Comparison of ENCODE assay signal across 24 cellular contexts in genomic region chr7:157006205-157006747, GRCh38. TPM values are rescaled to one million over a fixed set of nuclear protein-coding genes. Genes with fewer than 3 reads are reported as not detected.
DNase-seq lines count a peak whose midpoint lies in the region; ATAC-seq, FAIRE-seq and TF ChIP-seq lines count a peak whose summit lies in the region.
"Had no signal": no experiment of that assay in that cellular context is flagged by ENCODE, and none has a peak within 500 bp of the region (broad histone marks: within the 10 kb centered on the region; RNA-seq: fewer than 3 reads in every experiment).

No MANE protein-coding gene starts in this region.

- H4K20me1 ChIP-seq in neural progenitor cell (ENCODE audit: low read depth) = peaks cover 92% of the 10 kb centered on the region

- FAIRE-seq in frontal cortex (lab: Jason Lieb, UNC) = no peak

- no peak overlapping the region for H3K27ac Mint-ChIP-seq in neural progenitor cell
- H3K27ac Mint-ChIP-seq: activated CD8-positive, alpha-beta T cell treated with anti-CD3 and anti-CD28 coated beads for 36 hours; activated naive CD8-positive, alpha-beta T cell; activated T-cell treated with anti-CD3 and anti-CD28 coated beads, Interleukin-2, amount 50 U/mL, for 72 hours; CD14-positive monocyte; effector memory CD8-positive, alpha-beta T cell; T-helper 17 cell had no signal

- no peak for TF ChIP-seq CTCF in neural progenitor cell (IDR thresholded peaks at IDR 0.05)

- H3K27me3 ChIP-seq in H7 (ENCODE audit: control insufficient read depth, insufficient read depth, low read length) (peaks cover 95% of the 10 kb centered on the region), endocrine pancreas (ENCODE audit: control insufficient read depth, insufficient read depth, low read length) (no peaks in the 10 kb centered on the region), neural progenitor cell (peaks cover 98% of the 10 kb centered on the region)
- H3K27me3 ChIP-seq: testis had no signal

- peaks cover 38% of the 10 kb centered on the region for H3F3A ChIP-seq in neural progenitor cell (ENCODE audit: low read depth)

- H3K79me2 ChIP-seq in neural progenitor cell (ENCODE audit: low read depth) = no peaks in the 10 kb centered on the region

- no peak for ATAC-seq in HG03139 (IDR thresholded peaks at IDR 0.05; ENCODE audit: unreplicated experiment)
- no peak for ATAC-seq in GM21367 (IDR thresholded peaks at IDR 0.05; ENCODE audit: unreplicated experiment)
- ATAC-seq: activated CD8-positive, alpha-beta T cell treated with anti-CD3 and anti-CD28 coated beads for 36 hours; activated T-cell treated with anti-CD3 and anti-CD28 coated beads, Interleukin-2, amount 50 U/mL, for 72 hours; effector memory CD8-positive, alpha-beta T cell; right cardiac atrium; T-helper 17 cell had no signal

- H3K4me1 Mint-ChIP-seq in neural progenitor cell = peaks cover 19% of the 10 kb centered on the region

- no peaks in the 10 kb centered on the region for H3K4me1 ChIP-seq in endocrine pancreas (ENCODE audit: control insufficient read depth, insufficient read depth, low read length)
- H3K4me1 ChIP-seq in neural progenitor cell = peaks cover 33% of the 10 kb centered on the region

- no peaks in the 10 kb centered on the region for H3K36me3 Mint-ChIP-seq in neural progenitor cell
- H3K36me3 Mint-ChIP-seq: activated naive CD8-positive, alpha-beta T cell had no signal

- H3K9me3 ChIP-seq in endocrine pancreas (ENCODE audit: control insufficient read depth, low read length) (no peaks in the 10 kb centered on the region), neural progenitor cell (ENCODE audit: low read depth) (no peaks in the 10 kb centered on the region)
- H3K9me3 ChIP-seq: SJSA1, testis had no signal

- no peak overlapping the region for H3K27ac ChIP-seq in neural progenitor cell
- H3K27ac ChIP-seq: SJSA1, testis had no signal

- H3K36me3 ChIP-seq in H7 (replicated peaks; ENCODE audit: control insufficient read depth, insufficient read depth, low read length) = no peaks in the 10 kb centered on the region
- H3K36me3 ChIP-seq in endocrine pancreas (ENCODE audit: control insufficient read depth, insufficient read depth, low read length) = no peaks in the 10 kb centered on the region
- no peaks in the 10 kb centered on the region for H3K36me3 ChIP-seq in neural progenitor cell
- H3K36me3 ChIP-seq: SJSA1 had no signal

- H3K27me3 Mint-ChIP-seq in neural progenitor cell (ENCODE audit: insufficient read depth, low read depth) = peaks cover 70% of the 10 kb centered on the region

- H3K9ac ChIP-seq in endocrine pancreas (ENCODE audit: control insufficient read depth, insufficient read depth, low read length) (peak overlapping the region; percentile 39), neural progenitor cell (no peak overlapping the region)

- H3K4me3 Mint-ChIP-seq in neural progenitor cell = no peak overlapping the region
- H3K4me3 Mint-ChIP-seq: activated CD8-positive, alpha-beta T cell treated with anti-CD3 and anti-CD28 coated beads for 36 hours; activated naive CD8-positive, alpha-beta T cell; effector memory CD8-positive, alpha-beta T cell; T-helper 17 cell had no signal

- no peak overlapping the region for H3K4me3 ChIP-seq in H7 (ENCODE audit: insufficient read depth, low read depth, low read length)
- no peak overlapping the region for H3K4me3 ChIP-seq in endocrine pancreas (ENCODE audit: control insufficient read depth, insufficient read depth, low read length)
- no peak overlapping the region for H3K4me3 ChIP-seq in neural progenitor cell
- H3K4me3 ChIP-seq: SJSA1, testis had no signal

- peak; percentile 20 for DNase-seq in COLO668 (lab: John Stamatoyannopoulos, UW; ENCODE audit: unreplicated experiment)
- DNase-seq in H7 = peak; percentile 80
- DNase-seq in neural progenitor cell (ENCODE audit: low spot score) = peak; percentile 42
- no peak for DNase-seq in frontal cortex (ENCODE audit: low spot score in 2 of 2)
- no peak for DNase-seq in NCI-H1694 (lab: John Stamatoyannopoulos, UW)
- DNase-seq: activated CD8-positive, alpha-beta T cell treated with anti-CD3 and anti-CD28 coated beads for 36 hours; activated T-cell treated with anti-CD3 and anti-CD28 coated beads, Interleukin-2, amount 50 U/mL, for 72 hours; effector memory CD8-positive, alpha-beta T cell; GDM1; Karpas-422; NCI-H1048; NCI-H2081 treated with DMSO at 0.1 percent for 48 hours; NCI-H446 treated with DMSO at 0.1 percent for 48 hours; occipital lobe; right cardiac atrium; T-helper 17 cell; testis had no signal

- H3K9me3 Mint-ChIP-seq in neural progenitor cell = peaks cover 4% of the 10 kb centered on the region
- H3K9me3 Mint-ChIP-seq: activated CD8-positive, alpha-beta T cell treated with anti-CD3 and anti-CD28 coated beads for 36 hours; activated T-cell treated with anti-CD3 and anti-CD28 coated beads, Interleukin-2, amount 50 U/mL, for 72 hours; effector memory CD8-positive, alpha-beta T cell had no signal

- H2AFZ ChIP-seq in neural progenitor cell (replicated peaks) = no peak overlapping the region

- H3K4me2 ChIP-seq in neural progenitor cell = no peak overlapping the region

RNA-seq across cellular contexts. Expression of gene MNX1, which starts 4.2 kb away (rescaled TPM):
- 0.37 and 1.2 TPM in 2 replicates for total RNA-seq in H7 (2014; rRNA removed; shearing (Covaris generic))
- total RNA-seq in neural progenitor cell (ENCODE audit: low replicate concordance) (not detected in 2 replicates), frontal cortex (not detected)
- total RNA-seq: activated CD8-positive, alpha-beta T cell treated with anti-CD3 and anti-CD28 coated beads for 36 hours; cerebellum; occipital lobe; right cardiac atrium; SJSA1 had no signal

RNA-seq across cellular contexts. Expression of gene NOM1, which starts 56.8 kb away (rescaled TPM):
- total RNA-seq in H7 (2014; rRNA removed; shearing (Covaris generic)) = 12.7 and 25.1 TPM in 2 replicates
- total RNA-seq in neural progenitor cell (ENCODE audit: low replicate concordance) = 10.9 and 18.5 TPM in 2 replicates
- total RNA-seq in frontal cortex = 22.8 TPM

Comparison
In these comparisons a context has a peak if more than half of its experiments do, and no peak if none do; other contexts are left out.
1. DNase-seq: peak in COLO668 (single experiment), H7 (single experiment) and neural progenitor cell (single experiment); none in frontal cortex (0 of 2) and NCI-H1694 (single experiment).